In the genomic region with DNA sequence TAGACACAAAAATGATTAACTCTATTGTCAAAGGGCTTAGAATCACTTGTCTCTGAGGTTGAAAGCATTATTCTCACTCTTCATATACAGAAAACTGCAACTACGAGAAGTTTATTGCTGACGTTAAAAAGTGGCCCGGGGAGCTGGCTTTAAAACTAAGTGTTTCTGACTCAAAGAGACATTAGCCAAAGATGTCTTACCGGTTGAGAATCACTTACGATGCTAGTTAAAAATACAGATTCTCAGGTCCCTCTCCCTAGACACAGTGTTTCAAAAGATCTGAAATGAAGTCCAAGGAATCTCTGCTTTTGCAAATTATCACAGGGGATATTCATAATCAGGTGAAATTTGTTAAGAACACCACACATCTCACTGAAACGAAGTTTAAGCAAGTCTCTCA, we compare ENCODE assay signal across 9 cellular contexts. TPM values are rescaled to one million over a fixed set of nuclear protein-coding genes. Genes with fewer than 3 reads are reported as not detected.
DNase-seq lines count a peak whose midpoint lies in the region; ATAC-seq, FAIRE-seq and TF ChIP-seq lines count a peak whose summit lies in the region.
"Had no signal": no experiment of that assay in that cellular context is flagged by ENCODE, and none has a peak within 500 bp of the region (broad histone marks: within the 10 kb centered on the region; RNA-seq: fewer than 3 reads in every experiment).

No MANE protein-coding gene starts in this region.

- H2AFZ ChIP-seq in PC-3 (ENCODE audit: low read length) (peak overlapping the region; percentile 100; the same call in 1 of the 2 replicates), endothelial cell of umbilical vein (ENCODE audit: low read depth, low read length) (peak overlapping the region; percentile 97)

- H3K27me3 ChIP-seq in PC-3 (ENCODE audit: low read length): no peaks in the 10 kb centered on the region
- H3K27me3 ChIP-seq in endothelial cell of umbilical vein (ENCODE audit: control insufficient read depth in 2 of 2, insufficient read depth in 2 of 2, low read length in 2 of 2): no peaks in the 10 kb centered on the region
- H3K27me3 ChIP-seq in rectal smooth muscle tissue (ENCODE audit: control insufficient read depth, insufficient read depth, low read length): no peaks in the 10 kb centered on the region

- no peak for FAIRE-seq in endothelial cell of umbilical vein (lab: Jason Lieb, UNC)
- FAIRE-seq: bronchial epithelial cell had no signal

- BruUV-seq in PC-3 (replicated peaks; lab: Mats Ljungman, UMichigan) (no TSS peak), endothelial cell of umbilical vein (replicated peaks; lab: Mats Ljungman, UMichigan) (no TSS peak)

- no peak for TF ChIP-seq POLR2A in endothelial cell of umbilical vein (IDR thresholded peaks at IDR 0.05; ENCODE audit: low read depth, low read length)

- no peaks in the 10 kb centered on the region for H4K20me1 ChIP-seq in PC-3 (ENCODE audit: low read length)
- no peaks in the 10 kb centered on the region for H4K20me1 ChIP-seq in endothelial cell of umbilical vein (replicated peaks; ENCODE audit: control insufficient read depth, extremely low read depth, insufficient read depth, low read length)

- H3K9me3 ChIP-seq in PC-3 (ENCODE audit: low read length): no peaks in the 10 kb centered on the region
- no peaks in the 10 kb centered on the region for H3K9me3 ChIP-seq in endothelial cell of umbilical vein (replicated peaks; ENCODE audit: control insufficient read depth, insufficient read depth, low read length)

- no peaks in the 10 kb centered on the region for H3F3A ChIP-seq in PC-3 (ENCODE audit: low read length, unreplicated experiment)

- H3K36me3 ChIP-seq in PC-3 (ENCODE audit: low read depth, low read length) (no peaks in the 10 kb centered on the region), endothelial cell of umbilical vein (ENCODE audit: control insufficient read depth in 2 of 2, extremely low read depth in 1 of 2, insufficient read depth in 2 of 2, low read length in 2 of 2) (no peaks in the 10 kb centered on the region), rectal smooth muscle tissue (ENCODE audit: control insufficient read depth, insufficient read depth, low read length) (no peaks in the 10 kb centered on the region)

- dilution Hi-C loops in endothelial cell of umbilical vein (cut with MboI; ENCODE audit: extremely low pct_ligation_motif_present, low sequenced_read_pairs): no loop called here

- DNase-seq in PC-3 (no peak), endothelial cell of umbilical vein (ENCODE audit: low read depth, low spot score) (no peak), NCI-H2029 treated with DMSO at 0.1 percent for 48 hours (lab: John Stamatoyannopoulos, UW) (no peak), NCI-H82 treated with DMSO at 0.1 percent for 48 hours (lab: John Stamatoyannopoulos, UW; ENCODE audit: unreplicated experiment) (no peak), ACHN (no peak), GDM1 (lab: John Stamatoyannopoulos, UW) (no peak)

- no peak for ATAC-seq in PC-3

- H3K79me2 ChIP-seq in PC-3 (ENCODE audit: low read length): peaks cover 56% of the 10 kb centered on the region
- peaks cover 33% of the 10 kb centered on the region for H3K79me2 ChIP-seq in endothelial cell of umbilical vein (ENCODE audit: control insufficient read depth, insufficient read depth, low read length)

- H3K9ac ChIP-seq in PC-3 (ENCODE audit: low read length) (peak overlapping the region; percentile 80; the same call in 1 of the 2 replicates), endothelial cell of umbilical vein (replicated peaks; ENCODE audit: extremely low read depth, insufficient read depth, low read length) (peak overlapping the region; percentile 53), rectal smooth muscle tissue (ENCODE audit: low read length) (no peak overlapping the region)

- TF ChIP-seq CTCF in PC-3 (conservative IDR thresholded peaks at IDR 0.05; ENCODE audit: low read depth, low read length): no peak
- no peak for TF ChIP-seq CTCF in endothelial cell of umbilical vein (IDR thresholded peaks at IDR 0.05; ENCODE audit: extremely low read depth in 1 of 2, insufficient read depth in 1 of 2, low read depth in 1 of 2, low read length in 2 of 2)

- H3K9me1 ChIP-seq in endothelial cell of umbilical vein (replicated peaks; ENCODE audit: control insufficient read depth, extremely low read depth, insufficient read depth, low read length): no peaks in the 10 kb centered on the region

- no peak overlapping the region for H3K27ac ChIP-seq in PC-3 (ENCODE audit: low read length)
- H3K27ac ChIP-seq in endothelial cell of umbilical vein (ENCODE audit: insufficient read depth, low read depth, low read length): no peak overlapping the region
- H3K27ac ChIP-seq in rectal smooth muscle tissue (ENCODE audit: low read depth, low read length): no peak overlapping the region

- H3K4me1 ChIP-seq in PC-3 (ENCODE audit: insufficient read depth, low read length): peaks cover 12% of the 10 kb centered on the region
- peaks cover 15% of the 10 kb centered on the region for H3K4me1 ChIP-seq in endothelial cell of umbilical vein (ENCODE audit: control insufficient read depth, extremely low read depth, insufficient read depth, low read length)
- peaks cover 3% of the 10 kb centered on the region for H3K4me1 ChIP-seq in rectal smooth muscle tissue (ENCODE audit: control insufficient read depth, insufficient read depth, low read length)

- H3K4me3 ChIP-seq in GM08714 (ENCODE audit: low read length): peak overlapping the region; percentile 80
- H3K4me3 ChIP-seq in PC-3 (ENCODE audit: low read length): peak overlapping the region; percentile 79
- peak overlapping the region; percentile 57 to 89 (median 69) for H3K4me3 ChIP-seq in endothelial cell of umbilical vein (replicated peaks in 1 of 3; ENCODE audit: insufficient read depth in 1 of 3, low read depth in 1 of 3, low read length in 3 of 3)
- H3K4me3 ChIP-seq in rectal smooth muscle tissue (ENCODE audit: low read length): peak overlapping the region; percentile 95

- in situ Hi-C loops in ACHN (cut with HindIII; ENCODE audit: low pct_ligation_motif_present, low pct_unique_long_range_greater_than_20kb, low sequenced_read_pairs): no loop called here

- POLR2A ChIA-PET in PC-3 (lab: Charles Lee; ENCODE audit: unreplicated experiment): no interaction called here
- POLR2A ChIA-PET in endothelial cell of umbilical vein (lab: Charles Lee): no interaction called here

- CTCF ChIA-PET in PC-3 (lab: Charles Lee): no interaction called here
- CTCF ChIA-PET in endothelial cell of umbilical vein (lab: Charles Lee): interaction anchor here (1.7 kb wide), 1 partner anchor 47 kb away, joined by 7 read pairs; a partner anchor contains a TSS

- intact Hi-C loops in PC-3 (cut with micrococcal nuclease): no loop called here
- intact Hi-C loops in endothelial cell of umbilical vein (cut with micrococcal nuclease): loop anchor here (10.0 kb wide), 1 partner anchor 280 kb away; a partner anchor contains a TSS

- no peaks in the 10 kb centered on the region for H3K9me2 ChIP-seq in PC-3 (replicated peaks; ENCODE audit: low read length)

- peak overlapping the region; percentile 94 for H3K4me2 ChIP-seq in PC-3 (ENCODE audit: low read length)
- H3K4me2 ChIP-seq in endothelial cell of umbilical vein (ENCODE audit: insufficient read depth, low read length): peak overlapping the region; percentile 99

TF ChIP-seq in endothelial cell of umbilical vein, 7 proteins besides CTCF, POLR2A, EP300 and RAD21:
- no peak for TF ChIP-seq POLR2AphosphoS5 (IDR thresholded peaks at IDR 0.05; ENCODE audit: insufficient read depth, low read depth, low read length)
- no peak for TF ChIP-seq FOS (IDR thresholded peaks at IDR 0.05; ENCODE audit: borderline replicate concordance, insufficient read depth, low read length)
- TF ChIP-seq GATA2 (IDR thresholded peaks at IDR 0.05; ENCODE audit: insufficient read depth, insufficient read length, low read depth, low read length): no peak
- no peak for TF ChIP-seq EZH2 (IDR thresholded peaks at IDR 0.05; ENCODE audit: borderline replicate concordance, low read depth, low read length, severe bottlenecking)
- TF ChIP-seq JUN (IDR thresholded peaks at IDR 0.05; ENCODE audit: borderline replicate concordance, insufficient read depth, insufficient read length, low read depth): no peak
- TF ChIP-seq, protein P1, sequence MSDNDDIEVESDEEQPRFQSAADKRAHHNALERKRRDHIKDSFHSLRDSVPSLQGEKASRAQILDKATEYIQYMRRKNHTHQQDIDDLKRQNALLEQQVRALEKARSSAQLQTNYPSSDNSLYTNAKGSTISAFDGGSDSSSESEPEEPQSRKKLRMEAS (IDR thresholded peaks at IDR 0.05; ENCODE audit: insufficient read depth, insufficient read length): no peak
- TF ChIP-seq MYC (IDR thresholded peaks at IDR 0.05; ENCODE audit: low read depth, low read length): no peak

RNA-seq across cellular contexts. Expression of a gene that starts 1.2 kb away (rescaled TPM):
- total RNA-seq in PC-3 (2014; rRNA removed) (17.2 and 21.9 TPM in 2 replicates), endothelial cell of umbilical vein (14.7 TPM in 2 replicates)
- polyA plus RNA-seq in endothelial cell of umbilical vein: 6.1 and 7.6 TPM in 2 replicates
- 8.7 and 8.9 TPM in 2 replicates for polyA plus RNA-seq in endothelial cell of umbilical vein (2011; cell fraction: cytosol; rRNA removed)
- 5.8 and 7.1 TPM in 2 replicates for polyA plus RNA-seq in endothelial cell of umbilical vein (2011; cell fraction: nucleus; rRNA removed)
- polyA plus RNA-seq in endothelial cell of umbilical vein (2012): 15.9 and 21.6 TPM in 2 replicates
- polyA minus RNA-seq in endothelial cell of umbilical vein: 11.2 and 12.6 TPM in 2 replicates
- 4.0 TPM for polyA minus RNA-seq in endothelial cell of umbilical vein (2011; cell fraction: cytosol; rRNA and poly(A)+ RNA removed)
- polyA minus RNA-seq in endothelial cell of umbilical vein (2011; cell fraction: nucleus; rRNA and poly(A)+ RNA removed): 9.7 and 10.6 TPM in 2 replicates

RNA-seq across cellular contexts. Expression of a gene that starts 46.9 kb away (rescaled TPM):
- total RNA-seq in PC-3 (2014; rRNA removed) (12.8 and 13.7 TPM in 2 replicates), endothelial cell of umbilical vein (19.9 and 20.2 TPM in 2 replicates)
- polyA plus RNA-seq in endothelial cell of umbilical vein: 5.0 and 5.4 TPM in 2 replicates
- 4.1 and 4.7 TPM in 2 replicates for polyA plus RNA-seq in endothelial cell of umbilical vein (2011; cell fraction: cytosol; rRNA removed)
- polyA plus RNA-seq in endothelial cell of umbilical vein (2011; cell fraction: nucleus; rRNA removed): 14.7 and 18.9 TPM in 2 replicates
- polyA plus RNA-seq in endothelial cell of umbilical vein (2012): 12.5 and 17.2 TPM in 2 replicates
- 4.9 TPM in 2 replicates for polyA minus RNA-seq in endothelial cell of umbilical vein
- polyA minus RNA-seq in endothelial cell of umbilical vein (2011; cell fraction: cytosol; rRNA and poly(A)+ RNA removed): 6.7 TPM
- polyA minus RNA-seq in endothelial cell of umbilical vein (2011; cell fraction: nucleus; rRNA and poly(A)+ RNA removed): 14.3 and 20.8 TPM in 2 replicates
